ENCODE assay signal across 8 cellular contexts in the genomic region with DNA sequence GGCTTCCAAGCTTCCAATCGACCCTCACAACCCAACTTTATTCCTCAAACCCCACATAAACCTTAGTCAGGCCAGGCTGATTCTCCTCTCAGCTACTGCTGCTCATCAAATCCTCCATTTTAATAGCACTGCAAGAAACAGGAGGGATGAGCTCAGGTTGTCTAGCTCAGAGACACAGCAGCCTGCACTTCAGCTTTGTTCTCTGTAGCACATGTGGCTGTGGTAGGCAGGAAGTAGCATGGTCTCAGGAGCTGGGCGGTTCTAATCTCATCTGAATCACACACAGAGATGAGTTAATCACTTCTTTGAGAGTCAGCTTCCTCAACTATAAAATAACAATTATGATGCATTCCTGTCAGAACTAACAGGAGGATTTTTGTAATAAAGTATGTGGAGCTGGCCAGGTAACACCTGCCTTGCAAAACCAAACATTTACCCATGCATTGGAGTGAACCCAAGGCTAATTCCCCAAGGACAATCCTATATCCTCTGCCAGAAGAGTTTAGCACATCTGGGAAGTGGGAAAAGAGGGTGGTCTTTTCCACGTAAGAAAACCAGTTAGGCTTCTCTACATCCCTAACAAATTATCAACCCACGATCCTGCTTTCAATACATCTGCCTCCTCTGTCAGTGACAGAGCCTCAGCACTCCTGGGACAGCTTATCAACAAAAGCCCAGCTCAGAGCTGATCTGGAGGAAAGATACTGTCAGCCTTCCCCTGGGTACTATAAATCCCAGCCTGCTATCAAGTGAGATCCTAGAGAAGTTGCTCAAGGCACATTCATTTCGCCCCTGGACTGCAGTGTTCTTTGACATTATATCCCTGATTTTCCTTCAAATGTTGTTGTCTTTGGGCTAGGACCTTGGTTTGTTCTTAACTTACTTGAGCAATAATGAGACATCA. TPM values are rescaled to one million over a fixed set of nuclear protein-coding genes. Genes with fewer than 3 reads are reported as not detected.
DNase-seq lines count a peak whose midpoint lies in the region; ATAC-seq lines count a peak whose summit lies in the region.

No MANE protein-coding gene starts in this region.

- peak; percentile 16 for DNase-seq in COLO668 (lab: John Stamatoyannopoulos, UW; ENCODE audit: unreplicated experiment)
- DNase-seq in H4 (ENCODE audit: low spot score), result peak; percentile 31
- DNase-seq in NCI-H510A treated with DMSO at 0.1 percent for 48 hours (lab: John Stamatoyannopoulos, UW), result peak; percentile 14
- DNase-seq in activated CD8-positive, alpha-beta memory T cell treated with anti-CD3 and anti-CD28 coated beads, Interleukin-2, amount 50 U/mL, for 4 hours, result peak; percentile 61
- DNase-seq in foreskin melanocyte, result peak; percentile 2
- DNase-seq in stimulated activated CD8-positive, alpha-beta memory T cell treated with anti-CD3 and anti-CD28 coated beads, Interleukin-12 subunit alpha, Interleukin-12 subunit beta, amount 100 ng/mL, for 24 hours (ENCODE audit: extremely low read depth), result peak; percentile 9

- no peak for ATAC-seq in HG02840 (IDR thresholded peaks at IDR 0.05; ENCODE audit: low FRiP score, unreplicated experiment)
- ATAC-seq in GM19328 (IDR thresholded peaks at IDR 0.05; ENCODE audit: unreplicated experiment), result no peak

RNA-seq across cellular contexts. Expression of a gene that starts 32.8 kb away (rescaled TPM):
- total RNA-seq in H4 (2014; rRNA removed; shearing (Covaris generic)), result 6.1 and 9.3 TPM in 2 replicates

Comparison
In these comparisons a context has a peak if more than half of its experiments do, and no peak if none do; other contexts are left out.
1. DNase-seq: peak in every context shown above with its lines; median percentile 61 in activated CD8-positive, alpha-beta memory T cell treated with anti-CD3 and anti-CD28 coated beads, Interleukin-2, amount 50 U/mL, for 4 hours; 31 in H4; 16 in COLO668; 14 in NCI-H510A treated with DMSO at 0.1 percent for 48 hours; 9 in stimulated activated CD8-positive, alpha-beta memory T cell treated with anti-CD3 and anti-CD28 coated beads, Interleukin-12 subunit alpha, Interleukin-12 subunit beta, amount 100 ng/mL, for 24 hours; 2 in foreskin melanocyte.